Comparison of ENCODE assay signal across 4 cellular contexts in genomic region chr11:71628943-71629342, GRCh38. TPM values are rescaled to one million over a fixed set of nuclear protein-coding genes. Genes with fewer than 3 reads are reported as not detected.
"Had no signal": no experiment of that assay in that cellular context is flagged by ENCODE, and none has a peak within 500 bp of the region (broad histone marks: within the 10 kb centered on the region; RNA-seq: fewer than 3 reads in every experiment).

No MANE protein-coding gene starts in this region.

RNA-seq across cellular contexts. Expression of gene KRTAP5-11, which starts 46.3 kb away (rescaled TPM):
- total RNA-seq: LHCN-M2, M059J, MCF 10A, NCI-H460 had no signal
